ENCODE assay signal across 26 cellular contexts in the genomic region with DNA sequence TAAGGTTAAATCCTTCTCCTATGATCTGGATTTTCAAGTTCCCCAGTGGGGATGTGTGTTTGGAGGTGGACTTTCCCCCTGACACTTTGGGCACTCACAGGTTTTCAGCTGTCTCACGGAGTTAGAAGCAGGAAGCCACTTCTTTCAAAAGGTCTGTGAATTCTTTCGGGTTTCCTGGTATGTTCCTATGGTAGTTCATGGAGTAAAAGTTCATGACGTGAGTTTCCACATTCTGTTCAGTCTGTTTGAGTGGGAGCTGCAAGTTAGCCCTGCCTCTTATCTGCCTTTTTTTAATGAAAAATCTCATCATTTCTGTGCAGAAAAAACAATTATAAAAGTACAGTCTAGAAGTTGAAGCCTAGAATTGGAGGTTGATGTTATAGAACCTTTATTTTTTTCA. TPM values are rescaled to one million over a fixed set of nuclear protein-coding genes. Genes with fewer than 3 reads are reported as not detected.
DNase-seq lines count a peak whose midpoint lies in the region; ATAC-seq and TF ChIP-seq lines count a peak whose summit lies in the region.
"Had no signal": no experiment of that assay in that cellular context is flagged by ENCODE, and none has a peak within 500 bp of the region (broad histone marks: within the 10 kb centered on the region; RNA-seq: fewer than 3 reads in every experiment).

No MANE protein-coding gene starts in this region.

- no peak overlapping the region for H3K4me3 Mint-ChIP-seq in activated naive CD8-positive, alpha-beta T cell treated with anti-CD3 and anti-CD28 coated beads for 36 hours
- H3K4me3 Mint-ChIP-seq: CD4-positive, alpha-beta memory T cell had no signal

- no peaks in the 10 kb centered on the region for H3K36me3 Mint-ChIP-seq in activated naive CD8-positive, alpha-beta T cell treated with anti-CD3 and anti-CD28 coated beads for 36 hours
- H3K36me3 Mint-ChIP-seq: CD4-positive, alpha-beta memory T cell had no signal

- H3K27ac Mint-ChIP-seq in activated naive CD8-positive, alpha-beta T cell treated with anti-CD3 and anti-CD28 coated beads for 36 hours = no peak overlapping the region
- H3K27ac Mint-ChIP-seq: CD4-positive, alpha-beta memory T cell had no signal

- POLR2A ChIA-PET in SK-N-SH (lab: Yijun Ruan, JAX) = no interaction called here

- DNase-seq in SK-N-SH (no peak), fibroblast of villous mesenchyme (ENCODE audit: low read depth) (peak; percentile 25), omental fat pad (ENCODE audit: low spot score) (no peak), T-helper 9 cell (no peak), heart left ventricle (no peak)
- no peak for DNase-seq in activated naive CD8-positive, alpha-beta T cell treated with anti-CD3 and anti-CD28 coated beads for 36 hours
- DNase-seq: ACHN; Caco-2; CD4-positive, alpha-beta memory T cell; DND-41; Karpas-422; MV-4-11; NCI-H1105 treated with DMSO at 0.1 percent for 48 hours; NCI-H2029 treated with DMSO at 0.1 percent for 48 hours; NCI-H2171 treated with DMSO at 0.1 percent for 48 hours; NCI-H524 treated with DMSO at 0.1 percent for 48 hours; NCI-H82; OCI-M1 had no signal

- TF ChIP-seq CTCF in SK-N-SH (IDR thresholded peaks at IDR 0.05) (no peak), fibroblast of villous mesenchyme (IDR thresholded peaks at IDR 0.05; ENCODE audit: insufficient read depth, low read depth, low read length) (no peak), omental fat pad (IDR thresholded peaks at IDR 0.05) (no peak), heart left ventricle (IDR thresholded peaks at IDR 0.05) (no peak)

- ATAC-seq in SK-N-SH treated with all-trans-retinoic acid at 6 μM for 48 hours (no peak), omental fat pad (ENCODE audit: low FRiP score) (peak; percentile 49), HG02870 (IDR thresholded peaks at IDR 0.05; ENCODE audit: unreplicated experiment) (no peak), heart left ventricle (no peak)
- ATAC-seq: GM12878, HCT116, Right ventricle myocardium inferior had no signal

- H3K9ac ChIP-seq in SK-N-SH = no peak overlapping the region
- H3K9ac ChIP-seq: BLaER1 treated with 17β-estradiol and CSF1 and Interleukin-3, amounts not matched to agents 10 nM and 100 nM had no signal

- intact Hi-C loops in heart left ventricle (cut with DNase I) = no loop called here

- no peak for TF ChIP-seq EP300 in SK-N-SH (IDR thresholded peaks at IDR 0.05; ENCODE audit: borderline replicate concordance in 1 of 2, low read depth in 1 of 2, low read length in 1 of 2)

- no peaks in the 10 kb centered on the region for H3K9me2 ChIP-seq in SK-N-SH

- H3K36me3 ChIP-seq in SK-N-SH (replicated peaks in 1 of 2; ENCODE audit: control insufficient read depth in 1 of 2, insufficient read depth in 2 of 2, low read length in 1 of 2) (no peaks in the 10 kb centered on the region), heart left ventricle (no peaks in the 10 kb centered on the region)
- H3K36me3 ChIP-seq: BLaER1 treated with 17β-estradiol and CSF1 and Interleukin-3, amounts not matched to agents 10 nM and 100 nM had no signal

- H3K27me3 Mint-ChIP-seq in activated naive CD8-positive, alpha-beta T cell treated with anti-CD3 and anti-CD28 coated beads for 36 hours = no peaks in the 10 kb centered on the region
- H3K27me3 Mint-ChIP-seq: CD4-positive, alpha-beta memory T cell had no signal

- TF ChIP-seq POLR2A in heart left ventricle (IDR thresholded peaks at IDR 0.05) = no peak

- no peaks in the 10 kb centered on the region for H3K9me3 ChIP-seq in SK-N-SH
- peaks cover 0 to 23% (median 0%) of the 10 kb centered on the region in 12 donors for H3K9me3 ChIP-seq in heart left ventricle
- H3K9me3 ChIP-seq: Caco-2 had no signal

- H3K27ac ChIP-seq in SK-N-SH (ENCODE audit: low read depth in 2 of 2, low read length in 1 of 2) = no peak overlapping the region
- H3K27ac ChIP-seq in heart left ventricle = no peak overlapping the region
- H3K27ac ChIP-seq: 22Rv1; BLaER1 treated with 17β-estradiol and CSF1 and Interleukin-3, amounts not matched to agents 10 nM and 100 nM had no signal

- CTCF ChIA-PET in SK-N-SH (lab: Yijun Ruan, JAX) = interaction anchor here (0.6 to 0.7 kb wide), 2 partner anchors 534 to 1086 kb away, joined by 3 read pairs; no protein-coding TSS in a partner anchor

- peaks cover 2% of the 10 kb centered on the region for H3K9me3 Mint-ChIP-seq in activated naive CD8-positive, alpha-beta T cell treated with anti-CD3 and anti-CD28 coated beads for 36 hours

- no peak for TF ChIP-seq RAD21 in SK-N-SH (IDR thresholded peaks at IDR 0.05; ENCODE audit: low read length)

- H3K4me1 Mint-ChIP-seq in activated naive CD8-positive, alpha-beta T cell treated with anti-CD3 and anti-CD28 coated beads for 36 hours = no peaks in the 10 kb centered on the region
- H3K4me1 Mint-ChIP-seq: CD4-positive, alpha-beta memory T cell had no signal

- H3K4me3 ChIP-seq in SK-N-SH (ENCODE audit: low read depth in 2 of 2, low read length in 1 of 2) (no peak overlapping the region), fibroblast of villous mesenchyme (ENCODE audit: low read depth, low read length) (no peak overlapping the region), heart left ventricle (no peak overlapping the region)
- H3K4me3 ChIP-seq: BLaER1 treated with 17β-estradiol and CSF1 and Interleukin-3, amounts not matched to agents 10 nM and 100 nM; GM12878 had no signal

- H3F3A ChIP-seq in SK-N-SH (replicated peaks; ENCODE audit: insufficient read depth) = no peaks in the 10 kb centered on the region

- no peaks in the 10 kb centered on the region for H4K20me1 ChIP-seq in SK-N-SH (ENCODE audit: insufficient read depth)
- H4K20me1 ChIP-seq: BLaER1 treated with 17β-estradiol and CSF1 and Interleukin-3, amounts not matched to agents 10 nM and 100 nM had no signal

- no peaks in the 10 kb centered on the region for H3K4me1 ChIP-seq in SK-N-SH (ENCODE audit: control insufficient read depth in 1 of 2, insufficient read depth in 2 of 2, low read depth in 1 of 2, low read length in 1 of 2)
- H3K4me1 ChIP-seq in heart left ventricle = no peaks in the 10 kb centered on the region
- H3K4me1 ChIP-seq: BLaER1 treated with 17β-estradiol and CSF1 and Interleukin-3, amounts not matched to agents 10 nM and 100 nM had no signal

- peak overlapping the region; percentile 35; the same call in 1 of the 2 replicates for H2AFZ ChIP-seq in SK-N-SH (ENCODE audit: low read depth)

- H3K79me2 ChIP-seq in SK-N-SH (ENCODE audit: insufficient read depth) = no peaks in the 10 kb centered on the region

- H3K4me2 ChIP-seq in SK-N-SH = no peak overlapping the region
- H3K4me2 ChIP-seq: BLaER1 treated with 17β-estradiol and CSF1 and Interleukin-3, amounts not matched to agents 10 nM and 100 nM had no signal

- H3K27me3 ChIP-seq in SK-N-SH (ENCODE audit: insufficient read depth) = no peaks in the 10 kb centered on the region
- H3K27me3 ChIP-seq in heart left ventricle = no peaks in the 10 kb centered on the region
- H3K27me3 ChIP-seq: BLaER1 treated with 17β-estradiol and CSF1 and Interleukin-3, amounts not matched to agents 10 nM and 100 nM had no signal

- WGBS in SK-N-SH (ENCODE audit: low lambda C conversion rate) = 22% methylated on average over 3 of the region's 3 CpGs
- WGBS in heart left ventricle, 4 donors = 55 to 65% (median 61%) methylated on average over 3 of the region's 3 CpGs

TF ChIP-seq in SK-N-SH, 30 proteins besides CTCF, POLR2A, EP300 and RAD21 (continues in another document):
- TF ChIP-seq, protein P1, sequence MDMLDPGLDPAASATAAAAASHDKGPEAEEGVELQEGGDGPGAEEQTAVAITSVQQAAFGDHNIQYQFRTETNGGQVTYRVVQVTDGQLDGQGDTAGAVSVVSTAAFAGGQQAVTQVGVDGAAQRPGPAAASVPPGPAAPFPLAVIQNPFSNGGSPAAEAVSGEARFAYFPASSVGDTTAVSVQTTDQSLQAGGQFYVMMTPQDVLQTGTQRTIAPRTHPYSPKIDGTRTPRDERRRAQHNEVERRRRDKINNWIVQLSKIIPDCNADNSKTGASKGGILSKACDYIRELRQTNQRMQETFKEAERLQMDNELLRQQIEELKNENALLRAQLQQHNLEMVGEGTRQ (IDR thresholded peaks at IDR 0.05; ENCODE audit: borderline replicate concordance, low read depth, low read length) = no peak

TF ChIP-seq in SK-N-SH treated with all-trans-retinoic acid at 6 μM for 48 hours, 23 proteins besides CTCF, POLR2A, EP300 and RAD21 (continues in another document):
- TF ChIP-seq OSR1 (CRISPR knock-in tag; IDR thresholded peaks at IDR 0.05) = no peak
- no peak for TF ChIP-seq TCF4 (CRISPR knock-in tag; IDR thresholded peaks at IDR 0.05; ENCODE audit: borderline replicate concordance)
- TF ChIP-seq ESRRG (CRISPR knock-in tag; IDR thresholded peaks at IDR 0.05) = no peak
- TF ChIP-seq, protein P2, sequence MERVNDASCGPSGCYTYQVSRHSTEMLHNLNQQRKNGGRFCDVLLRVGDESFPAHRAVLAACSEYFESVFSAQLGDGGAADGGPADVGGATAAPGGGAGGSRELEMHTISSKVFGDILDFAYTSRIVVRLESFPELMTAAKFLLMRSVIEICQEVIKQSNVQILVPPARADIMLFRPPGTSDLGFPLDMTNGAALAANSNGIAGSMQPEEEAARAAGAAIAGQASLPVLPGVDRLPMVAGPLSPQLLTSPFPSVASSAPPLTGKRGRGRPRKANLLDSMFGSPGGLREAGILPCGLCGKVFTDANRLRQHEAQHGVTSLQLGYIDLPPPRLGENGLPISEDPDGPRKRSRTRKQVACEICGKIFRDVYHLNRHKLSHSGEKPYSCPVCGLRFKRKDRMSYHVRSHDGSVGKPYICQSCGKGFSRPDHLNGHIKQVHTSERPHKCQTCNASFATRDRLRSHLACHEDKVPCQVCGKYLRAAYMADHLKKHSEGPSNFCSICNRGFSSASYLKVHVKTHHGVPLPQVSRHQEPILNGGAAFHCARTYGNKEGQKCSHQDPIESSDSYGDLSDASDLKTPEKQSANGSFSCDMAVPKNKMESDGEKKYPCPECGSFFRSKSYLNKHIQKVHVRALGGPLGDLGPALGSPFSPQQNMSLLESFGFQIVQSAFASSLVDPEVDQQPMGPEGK (CRISPR knock-in tag; IDR thresholded peaks at IDR 0.05; ENCODE audit: borderline replicate concordance) = no peak

RNA-seq across cellular contexts. Expression of gene SNCAIP, which starts 24.9 kb away (rescaled TPM):
- 0.08 TPM in 1 of 2 replicates, not detected in the other for polyA plus RNA-seq in SK-N-SH (2012; rRNA removed)
- polyA plus RNA-seq in SK-N-SH (2012; cell fraction: cytosol; rRNA removed) = 0.08 and 0.09 TPM in 2 replicates
- polyA plus RNA-seq in SK-N-SH (2012; cell fraction: nucleus; rRNA removed) = 0.04 and 0.06 TPM in 2 replicates
- 19.0 and 32.5 TPM in 2 replicates for total RNA-seq in fibroblast of villous mesenchyme
- 10 to 100 TPM; 11.5 to 36.3 (median 15.2) TPM for total RNA-seq in omental fat pad
- 1 to 10 TPM in 5 of 9 donors, under 1 TPM in 4; 0.56 to 7.5 (median 1.7) TPM for total RNA-seq in heart left ventricle
- polyA plus RNA-seq in heart left ventricle = under 1 TPM; 0.54 to 0.76 TPM
- total RNA-seq in activated naive CD8-positive, alpha-beta T cell treated with anti-CD3 and anti-CD28 coated beads for 36 hours = not detected
- total RNA-seq: CD4-positive, alpha-beta memory T cell; SK-MEL-5 had no signal
- polyA plus RNA-seq: CD4-positive, alpha-beta memory T cell had no signal
